ENCODE assay signal across 15 cellular contexts in genomic region chr1:106465666-106466065, GRCh38.
"Had no signal": no experiment of that assay in that cellular context is flagged by ENCODE, and none has a peak within 500 bp of the region (broad histone marks: within the 10 kb centered on the region; RNA-seq: fewer than 3 reads in every experiment).

No MANE protein-coding gene starts in this region.

- DNase-seq: activated CD4-positive, alpha-beta T cell treated with anti-CD3 and anti-CD28 coated beads for 1 hour; activated CD4-positive, alpha-beta T cell treated with anti-CD3 and anti-CD28 coated beads, Interleukin-2, amount 50 U/mL, for 4 hours; activated naive CD4-positive, alpha-beta T cell; activated naive CD8-positive, alpha-beta T cell treated with anti-CD3 and anti-CD28 coated beads, Interleukin-2, amount 10 ng/mL, durations not matched to agents 7 days and 5 days; activated T-cell treated with anti-CD3 and anti-CD28 coated beads for 4 hours; central memory CD4-positive, alpha-beta T cell; colonic mucosa; islet precursor cell; naive B cell; ovary; stimulated activated CD4-positive, alpha-beta T cell treated with anti-CD3 and anti-CD28 coated beads, Interleukin-2, amount 100 ng/mL, for 24 hours had no signal

- H3K27me3 ChIP-seq: colonic mucosa, neural progenitor cell, ovary had no signal

- H3K36me3 ChIP-seq: colonic mucosa, ovary had no signal

- ATAC-seq: left lobe of liver, sciatic nerve had no signal

- H3K4me2 ChIP-seq: neural progenitor cell had no signal

- H2AFZ ChIP-seq: neural progenitor cell had no signal

- H3K9me3 ChIP-seq: colonic mucosa, ovary had no signal

- H3K4me1 ChIP-seq: colonic mucosa, neural progenitor cell had no signal

- H3K4me3 ChIP-seq: colonic mucosa, neural progenitor cell, ovary had no signal

- H3K27ac ChIP-seq: colonic mucosa, neural progenitor cell, ovary, VCaP had no signal

- H3K9ac ChIP-seq: neural progenitor cell had no signal
